21 cellular contexts compared by ENCODE assay signal in the genomic region with DNA sequence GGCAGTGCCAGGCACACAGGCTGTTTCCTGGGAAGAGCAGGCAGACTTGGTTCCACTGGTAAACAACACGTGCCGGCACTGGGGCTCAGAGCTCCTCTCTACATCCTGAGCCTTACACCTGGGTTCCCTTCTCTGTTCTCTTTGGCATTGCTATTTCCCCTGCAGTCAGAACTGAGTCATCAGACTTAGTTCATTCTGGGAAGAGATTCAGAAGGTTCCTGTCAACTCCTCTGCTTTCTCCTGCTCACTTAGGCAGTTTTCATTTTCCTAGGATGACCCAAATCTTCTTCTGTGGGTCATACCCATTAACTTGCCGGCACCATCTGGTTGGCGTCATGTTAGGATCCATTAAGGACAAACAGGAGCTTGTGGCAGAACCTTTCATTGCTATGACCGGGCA. TPM values are rescaled to one million over a fixed set of nuclear protein-coding genes. Genes with fewer than 3 reads are reported as not detected.
DNase-seq lines count a peak whose midpoint lies in the region; ATAC-seq and TF ChIP-seq lines count a peak whose summit lies in the region.
"Had no signal": no experiment of that assay in that cellular context is flagged by ENCODE, and none has a peak within 500 bp of the region (broad histone marks: within the 10 kb centered on the region; RNA-seq: fewer than 3 reads in every experiment).

No MANE protein-coding gene starts in this region.

- peak; percentile 27; the same call in 1 of the 2 replicates for ATAC-seq in PC-3
- ATAC-seq in GM18858 (IDR thresholded peaks at IDR 0.05; ENCODE audit: unreplicated experiment): no peak
- ATAC-seq in GM19351 (IDR thresholded peaks at IDR 0.05; ENCODE audit: unreplicated experiment): no peak
- ATAC-seq: K562, Panc1, SK-N-SH treated with all-trans-retinoic acid at 6 μM for 48 hours had no signal

- TF ChIP-seq POLR2A in breast epithelium (IDR thresholded peaks at IDR 0.05): no peak

- H3K4me2 ChIP-seq in PC-3 (ENCODE audit: low read length): no peak overlapping the region

- H3K4me1 Mint-ChIP-seq in MCF 10A (ENCODE audit: insufficient read depth, unreplicated experiment): no peaks in the 10 kb centered on the region
- H3K4me1 Mint-ChIP-seq: B cell had no signal

- intact Hi-C loops in MCF 10A (cut with micrococcal nuclease) (loop anchor here (10.0 kb wide), 1 partner anchor 432 kb away; no protein-coding TSS in a partner anchor), breast epithelium (cut with DNase I; ENCODE audit: low total_unique reads) (no loop called here), PC-3 (cut with micrococcal nuclease) (no loop called here)

- H3K27ac Mint-ChIP-seq in MCF 10A (ENCODE audit: low read depth, unreplicated experiment): no peak overlapping the region
- H3K27ac Mint-ChIP-seq: B cell had no signal

- H3K9me3 ChIP-seq in breast epithelium: no peaks in the 10 kb centered on the region
- H3K9me3 ChIP-seq in PC-3 (ENCODE audit: low read length): no peaks in the 10 kb centered on the region

- H3K27ac ChIP-seq in breast epithelium (no peak overlapping the region), PC-3 (ENCODE audit: low read length) (no peak overlapping the region)

- TF ChIP-seq CTCF in MCF 10A (IDR thresholded peaks at IDR 0.05; ENCODE audit: unreplicated experiment) (no peak), breast epithelium (IDR thresholded peaks at IDR 0.05) (no peak), PC-3 (conservative IDR thresholded peaks at IDR 0.05; ENCODE audit: low read depth, low read length) (no peak), fibroblast of mammary gland (conservative IDR thresholded peaks at IDR 0.05; ENCODE audit: control insufficient read depth, insufficient read depth, low read depth, low read length) (no peak)

- BruUV-seq in MCF 10A (replicated peaks; lab: Mats Ljungman, UMichigan): no TSS peak
- BruUV-seq in PC-3 (replicated peaks; lab: Mats Ljungman, UMichigan): no TSS peak

- H3K9me2 ChIP-seq in PC-3 (replicated peaks; ENCODE audit: low read length): no peaks in the 10 kb centered on the region

- no peaks in the 10 kb centered on the region for H3K9me3 Mint-ChIP-seq in MCF 10A (ENCODE audit: unreplicated experiment)

- H3K79me2 ChIP-seq in PC-3 (ENCODE audit: low read length): no peaks in the 10 kb centered on the region

- DNase-seq in MCF 10A (ENCODE audit: unreplicated experiment) (peak; percentile 57), breast epithelium (ENCODE audit: low spot score in 2 of 2) (no peak), PC-3 (peak; percentile 60), fibroblast of mammary gland (ENCODE audit: low read depth) (peak; percentile 6), Ammon's horn (ENCODE audit: low spot score) (no peak)
- no peak for DNase-seq in activated CD8-positive, alpha-beta memory T cell treated with anti-CD3 and anti-CD28 coated beads, Interleukin-2, amount 50 U/mL, for 48 hours
- DNase-seq: 8988T; DMS79; NCI-H1092 treated with DMSO at 0.1 percent for 48 hours; NCI-H1436 treated with DMSO at 0.1 percent for 48 hours; NCI-H2029; NCI-H226; NCI-H510A treated with DMSO at 0.1 percent for 48 hours; NCI-H774; NK-92 treated with Interleukin-12 subunit alpha and Interleukin-12 subunit beta, amount 100 ng/mL, for 24 hours had no signal

- H3K4me3 Mint-ChIP-seq in MCF 10A (ENCODE audit: unreplicated experiment): no peak overlapping the region
- H3K4me3 Mint-ChIP-seq: B cell had no signal

- peaks cover 24% of the 10 kb centered on the region for H3K27me3 Mint-ChIP-seq in MCF 10A (ENCODE audit: insufficient read depth, unreplicated experiment)
- H3K27me3 Mint-ChIP-seq: B cell had no signal

- no peak overlapping the region for H3K4me3 ChIP-seq in breast epithelium
- no peak overlapping the region for H3K4me3 ChIP-seq in PC-3 (ENCODE audit: low read length)
- H3K4me3 ChIP-seq in fibroblast of mammary gland (ENCODE audit: control insufficient read depth, low read depth, low read length): no peak overlapping the region
- H3K4me3 ChIP-seq: K562 had no signal

- H3K36me3 Mint-ChIP-seq in MCF 10A (ENCODE audit: insufficient read depth, unreplicated experiment): no peaks in the 10 kb centered on the region

- no peak overlapping the region for H3K9ac ChIP-seq in PC-3 (ENCODE audit: low read length)

- H2AFZ ChIP-seq in PC-3 (ENCODE audit: low read length): no peak overlapping the region

- H3K4me1 ChIP-seq in breast epithelium: no peaks in the 10 kb centered on the region
- no peaks in the 10 kb centered on the region for H3K4me1 ChIP-seq in PC-3 (ENCODE audit: insufficient read depth, low read length)

- H3K36me3 ChIP-seq in breast epithelium: no peaks in the 10 kb centered on the region
- no peaks in the 10 kb centered on the region for H3K36me3 ChIP-seq in PC-3 (ENCODE audit: low read depth, low read length)

- POLR2A ChIA-PET in MCF 10A (lab: Yijun Ruan, JAX) (interaction anchor here (0.7 kb wide), 1 partner anchor 515 kb away, joined by 3 read pairs; no protein-coding TSS in a partner anchor), PC-3 (lab: Charles Lee; ENCODE audit: unreplicated experiment) (no interaction called here)

- H3K27me3 ChIP-seq in breast epithelium (no peaks in the 10 kb centered on the region), PC-3 (ENCODE audit: low read length) (peaks cover 18% of the 10 kb centered on the region)

- H3F3A ChIP-seq in PC-3 (ENCODE audit: low read length, unreplicated experiment): no peaks in the 10 kb centered on the region

- CTCF ChIA-PET in MCF 10A (lab: Yijun Ruan, JAX) (interaction anchor here (1.5 kb wide), 1 partner anchor 316 kb away, joined by 8 read pairs; no protein-coding TSS in a partner anchor), PC-3 (lab: Charles Lee) (no interaction called here)

- H4K20me1 ChIP-seq in PC-3 (ENCODE audit: low read length): no peaks in the 10 kb centered on the region

RNA-seq across cellular contexts. Expression of a gene that starts 33.4 kb away (rescaled TPM):
- total RNA-seq in MCF 10A (2022): not detected in 2 replicates
- not detected for total RNA-seq in breast epithelium
- total RNA-seq in PC-3 (2014; rRNA removed): not detected in 2 replicates
- total RNA-seq: B cell, K562 had no signal

Comparison
In these comparisons a context has a peak if more than half of its experiments do, and no peak if none do; other contexts are left out.
1. DNase-seq: peak in MCF 10A (single experiment), PC-3 (single experiment) and fibroblast of mammary gland (single experiment); none in breast epithelium (0 of 2), Ammon's horn (single experiment) and activated CD8-positive, alpha-beta memory T cell treated with anti-CD3 and anti-CD28 coated beads, Interleukin-2, amount 50 U/mL, for 48 hours (single experiment).